14 cellular contexts compared by ENCODE assay signal in the genomic region with DNA sequence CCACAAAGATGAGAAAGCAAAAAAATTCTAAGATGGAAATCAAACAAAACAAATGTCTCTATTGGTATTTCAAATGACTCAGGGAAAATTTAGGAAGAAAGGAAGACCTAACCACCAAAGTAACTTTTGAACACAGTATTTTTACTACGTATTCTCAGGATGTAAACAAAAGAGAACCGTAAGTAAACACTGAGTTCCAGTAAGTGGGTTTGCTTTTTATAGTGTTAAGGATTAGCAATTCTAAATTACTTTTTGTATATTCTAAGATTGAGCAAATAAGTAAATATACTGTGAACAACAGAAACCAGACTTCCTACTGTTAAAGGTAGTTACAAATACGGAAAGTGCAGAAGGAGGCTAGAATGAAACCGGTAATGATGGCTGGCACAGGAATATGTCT. TPM values are rescaled to one million over a fixed set of nuclear protein-coding genes. Genes with fewer than 3 reads are reported as not detected.
DNase-seq lines count a peak whose midpoint lies in the region; ATAC-seq and TF ChIP-seq lines count a peak whose summit lies in the region.
"Had no signal": no experiment of that assay in that cellular context is flagged by ENCODE, and none has a peak within 500 bp of the region (broad histone marks: within the 10 kb centered on the region; RNA-seq: fewer than 3 reads in every experiment).

No MANE protein-coding gene starts in this region.

- no peaks in the 10 kb centered on the region for H3K4me1 ChIP-seq in MM.1S (ENCODE audit: low read length)
- peaks cover 0 to 49% of the 10 kb centered on the region in 2 donors for H3K4me1 ChIP-seq in left lung
- H3K4me1 ChIP-seq in stomach: peaks cover 5 to 41% (median 9%) of the 10 kb centered on the region in 4 donors

- H3K27ac Mint-ChIP-seq in activated T-helper 2 cell treated with anti-CD3 and anti-CD28 coated beads, Interferon-gamma antibody, Interleukin-2, Interleukin-4, amounts not matched to agents 10 μg/mL and 5 μg/mL and 100 μg/mL, durations not matched to agents 14 hours and 24 hours and 36 hours: no peak overlapping the region
- H3K27ac Mint-ChIP-seq: CD4-positive, alpha-beta T cell; GM23338 had no signal

- TF ChIP-seq CTCF in MM.1S (IDR thresholded peaks at IDR 0.05; ENCODE audit: low read length) (no peak), left lung (IDR thresholded peaks at IDR 0.05) (no peak), stomach (IDR thresholded peaks at IDR 0.05) (no peak), coronary artery (IDR thresholded peaks at IDR 0.05) (no peak)

- H3K27me3 ChIP-seq in MM.1S (replicated peaks; ENCODE audit: insufficient read depth, low read length) (no peaks in the 10 kb centered on the region), left lung (no peaks in the 10 kb centered on the region), stomach (no peaks in the 10 kb centered on the region)

- peaks cover 4% of the 10 kb centered on the region for H3K4me1 Mint-ChIP-seq in activated T-helper 2 cell treated with anti-CD3 and anti-CD28 coated beads, Interferon-gamma antibody, Interleukin-2, Interleukin-4, amounts not matched to agents 10 μg/mL and 5 μg/mL and 100 μg/mL, durations not matched to agents 14 hours and 24 hours and 36 hours (ENCODE audit: low read depth)

- no peak overlapping the region for H3K4me3 Mint-ChIP-seq in activated T-helper 2 cell treated with anti-CD3 and anti-CD28 coated beads, Interferon-gamma antibody, Interleukin-2, Interleukin-4, amounts not matched to agents 10 μg/mL and 5 μg/mL and 100 μg/mL, durations not matched to agents 14 hours and 24 hours and 36 hours (ENCODE audit: low read depth)
- H3K4me3 Mint-ChIP-seq: CD4-positive, alpha-beta T cell; GM23338 had no signal

- WGBS in stomach, 5 donors: 49 to 70% (median 65%) methylated on average over 4 of the region's 4 CpGs

- H3K4me3 ChIP-seq in MM.1S (ENCODE audit: low read length) (peak overlapping the region; percentile 31; the same call in 1 of the 2 replicates), left lung (peak overlapping the region in 1 of 2 donors; percentile 8), stomach (no peak overlapping the region), coronary artery (no peak overlapping the region)
- H3K4me3 ChIP-seq: GM23338 had no signal

- H3K27ac ChIP-seq in MM.1S (ENCODE audit: low read length) (no peak overlapping the region), left lung (peak overlapping the region; percentile 5 to 51), stomach (peak overlapping the region in 3 of 5 donors; percentile 16 to 39 (median 35)), coronary artery (no peak overlapping the region)

- ATAC-seq in left lung: peak; percentile 11
- ATAC-seq: GM23338 had no signal

- no peaks in the 10 kb centered on the region for H3K36me3 ChIP-seq in MM.1S (replicated peaks; ENCODE audit: insufficient read depth, low read length)
- no peaks in the 10 kb centered on the region for H3K36me3 ChIP-seq in left lung
- no peaks in the 10 kb centered on the region for H3K36me3 ChIP-seq in stomach

- no peaks in the 10 kb centered on the region for H3K9me2 ChIP-seq in MM.1S (replicated peaks; ENCODE audit: insufficient read depth, low read length)

- no peak overlapping the region for H2AFZ ChIP-seq in MM.1S (ENCODE audit: low read length)
- H2AFZ ChIP-seq: GM23338 had no signal

- H3F3A ChIP-seq in MM.1S (ENCODE audit: insufficient read depth, low read length): peaks cover 4% of the 10 kb centered on the region; the same call in 1 of the 2 replicates

- no peaks in the 10 kb centered on the region for H3K9me3 Mint-ChIP-seq in activated T-helper 2 cell treated with anti-CD3 and anti-CD28 coated beads, Interferon-gamma antibody, Interleukin-2, Interleukin-4, amounts not matched to agents 10 μg/mL and 5 μg/mL and 100 μg/mL, durations not matched to agents 14 hours and 24 hours and 36 hours
- H3K9me3 Mint-ChIP-seq: CD4-positive, alpha-beta T cell; GM23338 had no signal

- peak; percentile 0 for DNase-seq in CD1c-positive myeloid dendritic cell (ENCODE audit: extremely low spot score)
- peak; percentile 26 for DNase-seq in MM.1S
- DNase-seq in left lung: no peak
- DNase-seq in stomach: no peak
- DNase-seq in coronary artery (ENCODE audit: low spot score): no peak
- no peak for DNase-seq in activated T-helper 2 cell treated with anti-CD3 and anti-CD28 coated beads, Interferon-gamma antibody, Interleukin-2, Interleukin-4, amounts not matched to agents 10 μg/mL and 5 μg/mL and 100 μg/mL, durations not matched to agents 14 hours and 24 hours and 36 hours (ENCODE audit: low spot score)
- DNase-seq in NCI-H524 (lab: John Stamatoyannopoulos, UW): no peak
- DNase-seq in T-helper 1 cell: no peak
- DNase-seq: CD4-positive, alpha-beta T cell; NCI-H1105; NCI-H187; NCI-H82; SHP77 had no signal

- H3K4me2 ChIP-seq in MM.1S (ENCODE audit: low read depth, low read length): peak overlapping the region; percentile 19; the same call in 1 of the 2 replicates
- H3K4me2 ChIP-seq: GM23338 had no signal

- H4K20me1 ChIP-seq in MM.1S (ENCODE audit: insufficient read depth, low read length): no peaks in the 10 kb centered on the region

- H3K27me3 Mint-ChIP-seq in activated T-helper 2 cell treated with anti-CD3 and anti-CD28 coated beads, Interferon-gamma antibody, Interleukin-2, Interleukin-4, amounts not matched to agents 10 μg/mL and 5 μg/mL and 100 μg/mL, durations not matched to agents 14 hours and 24 hours and 36 hours (ENCODE audit: low read depth): no peaks in the 10 kb centered on the region
- H3K27me3 Mint-ChIP-seq: CD4-positive, alpha-beta T cell had no signal

- H3K9me3 ChIP-seq in MM.1S (replicated peaks; ENCODE audit: insufficient read depth, low read length) (no peaks in the 10 kb centered on the region), left lung (no peaks in the 10 kb centered on the region), stomach (no peaks in the 10 kb centered on the region)

- H3K9ac ChIP-seq in MM.1S (ENCODE audit: low read length): no peak overlapping the region

- peaks cover 8% of the 10 kb centered on the region for H3K79me2 ChIP-seq in MM.1S (ENCODE audit: low read length)

- intact Hi-C loops in left lung (cut with DNase I): no loop called here
- intact Hi-C loops in stomach (cut with DNase I; ENCODE audit: low total_unique reads): no loop called here
- intact Hi-C loops in activated T-helper 2 cell treated with anti-CD3 and anti-CD28 coated beads, Interferon-gamma antibody, Interleukin-2, Interleukin-4, amounts not matched to agents 10 μg/mL and 5 μg/mL and 100 μg/mL, durations not matched to agents 14 hours and 24 hours and 36 hours (cut with micrococcal nuclease): no loop called here

- no peaks in the 10 kb centered on the region for H3K36me3 Mint-ChIP-seq in activated T-helper 2 cell treated with anti-CD3 and anti-CD28 coated beads, Interferon-gamma antibody, Interleukin-2, Interleukin-4, amounts not matched to agents 10 μg/mL and 5 μg/mL and 100 μg/mL, durations not matched to agents 14 hours and 24 hours and 36 hours (ENCODE audit: low read depth)

- no peak for TF ChIP-seq EP300 in stomach (IDR thresholded peaks at IDR 0.05)

- no peak for TF ChIP-seq POLR2A in stomach (IDR thresholded peaks at IDR 0.05)

RNA-seq across cellular contexts. Expression of gene SESTD1, which starts 31.6 kb away (rescaled TPM):
- total RNA-seq in left lung: 10 to 100 TPM; 75.8 to 76.9 TPM
- total RNA-seq in stomach: 100 to 1,000 TPM in 1 of 5 donors, 10 to 100 TPM in 4; 13.4 to 159 (median 51.1) TPM
- 10 to 100 TPM in 2 of 3 donors, 1 to 10 TPM in 1; 7.4 to 15.3 (median 12.7) TPM for polyA plus RNA-seq in stomach
- 9.8 and 14.3 TPM in 2 replicates for total RNA-seq in activated T-helper 2 cell treated with anti-CD3 and anti-CD28 coated beads, Interferon-gamma antibody, Interleukin-2, Interleukin-4, amounts not matched to agents 10 μg/mL and 5 μg/mL and 100 μg/mL, durations not matched to agents 14 hours and 24 hours and 36 hours

Comparison
In these comparisons a context has a peak if more than half of its experiments do, and no peak if none do; other contexts are left out.
1. DNase-seq: peak in CD1c-positive myeloid dendritic cell (single experiment) and MM.1S (single experiment); none in left lung (0 of 2), stomach (single experiment), coronary artery (single experiment), activated T-helper 2 cell treated with anti-CD3 and anti-CD28 coated beads, Interferon-gamma antibody, Interleukin-2, Interleukin-4, amounts not matched to agents 10 μg/mL and 5 μg/mL and 100 μg/mL, durations not matched to agents 14 hours and 24 hours and 36 hours (single experiment), NCI-H524 (0 of 2) and T-helper 1 cell (0 of 5).
2. H3K27ac ChIP-seq: peak in left lung (2 of 2) and stomach (3 of 5); none in MM.1S (single experiment) and coronary artery (0 of 2).